ENCODE assay signal across 8 cellular contexts in the genomic region with DNA sequence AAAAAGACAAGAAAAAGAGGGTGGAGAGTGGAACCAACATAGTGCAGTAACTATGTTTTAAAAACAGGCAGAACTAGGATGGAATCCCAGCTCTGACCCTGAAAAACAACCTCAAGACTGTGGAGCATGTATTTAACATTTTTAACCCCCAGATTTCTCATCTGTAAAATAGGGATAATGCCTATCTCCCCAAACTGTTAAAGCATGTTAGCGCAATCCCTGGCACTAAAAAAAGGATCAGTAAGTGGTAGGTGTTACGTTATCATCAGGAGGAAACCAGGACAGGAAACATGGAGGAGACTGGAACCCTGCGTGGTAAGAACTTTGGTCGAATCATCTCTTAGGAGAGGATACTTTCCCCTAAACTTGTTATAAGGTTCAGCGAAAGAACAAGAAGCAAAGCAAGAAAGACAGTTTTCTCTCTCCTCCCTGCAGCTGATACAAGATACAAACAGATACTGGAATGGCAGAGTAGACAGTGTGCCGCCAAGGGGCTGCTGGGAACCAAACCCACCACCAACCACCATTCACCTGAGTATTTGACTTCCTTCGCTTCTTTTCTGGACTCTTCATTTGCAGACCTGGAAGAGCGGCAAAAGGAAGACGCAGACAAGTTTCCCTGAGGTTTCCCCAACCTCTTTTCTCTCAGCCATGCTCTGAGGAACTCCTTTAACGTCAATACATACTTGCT. TPM values are rescaled to one million over a fixed set of nuclear protein-coding genes. Genes with fewer than 3 reads are reported as not detected.
DNase-seq lines count a peak whose midpoint lies in the region; FAIRE-seq and TF ChIP-seq lines count a peak whose summit lies in the region.

No MANE protein-coding gene starts in this region.

- no peak for TF ChIP-seq CTCF in parathyroid adenoma (IDR thresholded peaks at IDR 0.05)

- peak overlapping the region; percentile 97 for H3K4me2 ChIP-seq in parathyroid adenoma (ENCODE audit: low read length)

- H3K27ac ChIP-seq in epithelial cell of prostate (peak overlapping the region; percentile 92), parathyroid adenoma (peak overlapping the region; percentile 95)

- no peak for FAIRE-seq in GM12892 (lab: Jason Lieb, UNC)

- no peak overlapping the region for H2AFZ ChIP-seq in parathyroid adenoma

- H3K9ac ChIP-seq in ES-I3 (ENCODE audit: low read depth, low read length) (peak overlapping the region; percentile 99), parathyroid adenoma (no peak overlapping the region)

- TF ChIP-seq POLR2A in GM12892 (IDR thresholded peaks at IDR 0.05; ENCODE audit: low read depth, low read length) = no peak

- no peaks in the 10 kb centered on the region for H3K9me3 ChIP-seq in ES-I3 (ENCODE audit: control insufficient read depth, insufficient read depth, low read length)
- H3K9me3 ChIP-seq in parathyroid adenoma (ENCODE audit: control insufficient read depth, low read length) = no peaks in the 10 kb centered on the region

- no peaks in the 10 kb centered on the region for H3K27me3 ChIP-seq in parathyroid adenoma (ENCODE audit: control insufficient read depth, insufficient read depth, low read length)

- peak overlapping the region; percentile 96 for H3K4me3 ChIP-seq in parathyroid adenoma (ENCODE audit: low read depth, low read length)

- H3K36me3 ChIP-seq in ES-I3 (ENCODE audit: insufficient read depth, low read length) (peaks cover 20% of the 10 kb centered on the region), parathyroid adenoma (ENCODE audit: control insufficient read depth, insufficient read depth, low read length) (no peaks in the 10 kb centered on the region)

- H3K79me2 ChIP-seq in parathyroid adenoma = no peaks in the 10 kb centered on the region

- DNase-seq in RPMI8226 (peak; percentile 26), epithelial cell of prostate (ENCODE audit: low read depth, low spot score) (no peak), NCI-H748 (lab: John Stamatoyannopoulos, UW; ENCODE audit: unreplicated experiment) (no peak), T-helper 9 cell (no peak), GM12892 (ENCODE audit: insufficient read length) (no peak)
- DNase-seq in stimulated activated naive CD4-positive, alpha-beta T cell treated with Interleukin-2 at 50 U/mL for 16 hours (lab: John Stamatoyannopoulos, UW) = no peak

- H3K4me1 ChIP-seq in ES-I3 (ENCODE audit: insufficient read depth, low read length) (peaks cover 9% of the 10 kb centered on the region; the same call in 1 of the 2 replicates), parathyroid adenoma (peaks cover 12% of the 10 kb centered on the region)

RNA-seq across cellular contexts. Expression of a gene that starts 1.0 kb away (rescaled TPM):
- 18.6 TPM for polyA plus RNA-seq in GM12892 (2012; ENCODE audit: missing spikeins)

RNA-seq across cellular contexts. Expression of a gene that starts 4.7 kb away (rescaled TPM):
- polyA plus RNA-seq in GM12892 (2012; ENCODE audit: missing spikeins) = 23.3 TPM

RNA-seq across cellular contexts. Expression of a gene that starts 10.0 kb away (rescaled TPM):
- polyA plus RNA-seq in GM12892 (2012; ENCODE audit: missing spikeins) = 15.3 TPM

RNA-seq across cellular contexts. Expression of a gene that starts 13.9 kb away (rescaled TPM):
- 182 TPM for polyA plus RNA-seq in GM12892 (2012; ENCODE audit: missing spikeins)

RNA-seq across cellular contexts. Expression of a gene that starts 22.6 kb away (rescaled TPM):
- 38.1 TPM for polyA plus RNA-seq in GM12892 (2012; ENCODE audit: missing spikeins)
